In the genomic region with DNA sequence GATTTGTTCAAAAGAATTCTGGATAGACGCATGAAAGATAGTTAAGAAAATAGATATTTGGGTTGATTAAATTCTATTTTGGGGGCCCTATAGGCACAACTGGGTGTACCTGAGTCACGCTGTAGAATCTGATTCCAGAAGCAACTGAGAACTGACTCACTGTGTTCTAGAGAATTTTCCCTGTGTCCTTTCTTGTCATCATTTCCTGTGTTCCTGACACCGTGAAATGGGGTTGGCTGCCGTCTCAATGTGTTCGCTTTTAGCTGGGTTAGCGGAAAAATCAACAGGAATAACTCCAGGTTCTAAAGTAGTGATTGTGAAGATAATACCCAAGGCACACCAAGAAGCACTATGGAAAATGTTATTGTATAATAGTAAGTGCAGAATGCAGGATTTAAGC, we compare ENCODE assay signal across 22 cellular contexts. TPM values are rescaled to one million over a fixed set of nuclear protein-coding genes. Genes with fewer than 3 reads are reported as not detected.
DNase-seq lines count a peak whose midpoint lies in the region; ATAC-seq and TF ChIP-seq lines count a peak whose summit lies in the region.
"Had no signal": no experiment of that assay in that cellular context is flagged by ENCODE, and none has a peak within 500 bp of the region (broad histone marks: within the 10 kb centered on the region; RNA-seq: fewer than 3 reads in every experiment).

No MANE protein-coding gene starts in this region.

- peaks cover 3% of the 10 kb centered on the region; the same call in 1 of the 2 replicates for H3K36me3 ChIP-seq in OCI-LY1 (ENCODE audit: insufficient read depth, low read length)
- H3K36me3 ChIP-seq in parathyroid adenoma (ENCODE audit: control insufficient read depth, insufficient read depth, low read length), result no peaks in the 10 kb centered on the region
- H3K36me3 ChIP-seq: colonic mucosa, thoracic aorta had no signal

- no peaks in the 10 kb centered on the region for H3K36me3 Mint-ChIP-seq in T-cell

- no peaks in the 10 kb centered on the region for H4K20me1 ChIP-seq in OCI-LY1 (ENCODE audit: insufficient read depth, low read length)

- no peak overlapping the region for H3K27ac Mint-ChIP-seq in T-cell
- H3K27ac Mint-ChIP-seq: B cell had no signal

- H3K79me2 ChIP-seq in OCI-LY1 (ENCODE audit: insufficient read depth, low read length), result peaks cover 18% of the 10 kb centered on the region
- H3K79me2 ChIP-seq in parathyroid adenoma, result no peaks in the 10 kb centered on the region

- no peaks in the 10 kb centered on the region for H3K9me3 ChIP-seq in OCI-LY1 (ENCODE audit: low read length)
- H3K9me3 ChIP-seq in parathyroid adenoma (ENCODE audit: control insufficient read depth, low read length), result no peaks in the 10 kb centered on the region
- H3K9me3 ChIP-seq: colonic mucosa, thoracic aorta had no signal

- peaks cover 22 to 25% (median 23%) of the 10 kb centered on the region in 3 donors for H3K4me1 Mint-ChIP-seq in T-cell

- peak overlapping the region; percentile 20 for H3K27ac ChIP-seq in OCI-LY1 (ENCODE audit: low read depth, low read length, poor library complexity, severe bottlenecking)
- peak overlapping the region; percentile 7 for H3K27ac ChIP-seq in epithelial cell of prostate
- H3K27ac ChIP-seq in parathyroid adenoma, result no peak overlapping the region
- H3K27ac ChIP-seq: colonic mucosa, SK-N-MC had no signal

- DNase-seq in EL (peak; percentile 40), epithelial cell of prostate (ENCODE audit: low read depth, low spot score) (no peak), T-cell (no peak), NCI-H446 treated with DMSO at 0.1 percent for 48 hours (lab: John Stamatoyannopoulos, UW) (no peak)
- DNase-seq: activated effector memory CD4-positive, alpha-beta T cell treated with Interleukin-2 at 50 U/mL for 16 hours; amygdala; colonic mucosa; head of caudate nucleus; IMR-90; NCI-H2029; NCI-H524 treated with DMSO at 0.1 percent for 48 hours; small intestine; stimulated activated CD4-positive, alpha-beta T cell treated with anti-CD3 and anti-CD28 coated beads, Interleukin-4, amount 100 ng/mL, for 4 hours; stimulated activated CD8-positive, alpha-beta memory T cell treated with anti-CD3 and anti-CD28 coated beads, Interleukin-4, amount 100 ng/mL, for 48 hours had no signal

- H2AFZ ChIP-seq in OCI-LY1 (ENCODE audit: low read length) (no peak overlapping the region), parathyroid adenoma (no peak overlapping the region)

- H3K9ac ChIP-seq in OCI-LY1 (ENCODE audit: low read length) (no peak overlapping the region), parathyroid adenoma (no peak overlapping the region)

- no peaks in the 10 kb centered on the region for H3K27me3 ChIP-seq in OCI-LY1 (ENCODE audit: insufficient read depth, low read length)
- no peaks in the 10 kb centered on the region for H3K27me3 ChIP-seq in parathyroid adenoma (ENCODE audit: control insufficient read depth, insufficient read depth, low read length)
- H3K27me3 ChIP-seq: colonic mucosa had no signal

- no peaks in the 10 kb centered on the region for H3K9me2 ChIP-seq in OCI-LY1 (ENCODE audit: low read depth, low read length)

- H3F3A ChIP-seq in OCI-LY1 (ENCODE audit: insufficient read depth, low read length), result peaks cover 6% of the 10 kb centered on the region; the same call in 1 of the 2 replicates

- POLR2A ChIA-PET in T-cell (lab: Charles Lee), result no interaction called here

- H3K27me3 Mint-ChIP-seq in T-cell, result peaks cover 0 to 3% of the 10 kb centered on the region in 2 donors
- H3K27me3 Mint-ChIP-seq: B cell had no signal

- H3K4me3 Mint-ChIP-seq in T-cell, result no peak overlapping the region
- H3K4me3 Mint-ChIP-seq: B cell had no signal

- no peak overlapping the region for H3K4me2 ChIP-seq in OCI-LY1 (ENCODE audit: low read length)
- peak overlapping the region; percentile 44 for H3K4me2 ChIP-seq in parathyroid adenoma (ENCODE audit: low read length)

- CTCF ChIA-PET in T-cell (lab: Charles Lee), result no interaction called here

- H3K4me3 ChIP-seq in OCI-LY1 (ENCODE audit: low read depth, low read length, poor library complexity, severe bottlenecking), result no peak overlapping the region
- H3K4me3 ChIP-seq in parathyroid adenoma (ENCODE audit: low read depth, low read length), result no peak overlapping the region
- H3K4me3 ChIP-seq: colonic mucosa, SK-N-MC, thoracic aorta had no signal

- ATAC-seq in GM19467 (IDR thresholded peaks at IDR 0.05; ENCODE audit: unreplicated experiment) (no peak), T-cell (replicated peaks in 1 of 4) (no peak), GM21526 (IDR thresholded peaks at IDR 0.05; ENCODE audit: low FRiP score, unreplicated experiment) (no peak)
- ATAC-seq: esophagus mucosa had no signal

- H3K9me3 Mint-ChIP-seq in T-cell, result no peaks in the 10 kb centered on the region

- peaks cover 45% of the 10 kb centered on the region for H3K4me1 ChIP-seq in OCI-LY1 (ENCODE audit: insufficient read depth, low read length, severe bottlenecking)
- no peaks in the 10 kb centered on the region for H3K4me1 ChIP-seq in parathyroid adenoma
- H3K4me1 ChIP-seq: colonic mucosa had no signal

- TF ChIP-seq CTCF in OCI-LY1 (IDR thresholded peaks at IDR 0.05; ENCODE audit: low read length) (no peak), parathyroid adenoma (IDR thresholded peaks at IDR 0.05) (no peak)

RNA-seq across cellular contexts. Expression of a gene that starts 5.0 kb away (rescaled TPM):
- total RNA-seq in T-cell, result 1 to 10 TPM; 2.2 to 6.8 (median 2.9) TPM
